10 cellular contexts compared by ENCODE assay signal in the genomic region with DNA sequence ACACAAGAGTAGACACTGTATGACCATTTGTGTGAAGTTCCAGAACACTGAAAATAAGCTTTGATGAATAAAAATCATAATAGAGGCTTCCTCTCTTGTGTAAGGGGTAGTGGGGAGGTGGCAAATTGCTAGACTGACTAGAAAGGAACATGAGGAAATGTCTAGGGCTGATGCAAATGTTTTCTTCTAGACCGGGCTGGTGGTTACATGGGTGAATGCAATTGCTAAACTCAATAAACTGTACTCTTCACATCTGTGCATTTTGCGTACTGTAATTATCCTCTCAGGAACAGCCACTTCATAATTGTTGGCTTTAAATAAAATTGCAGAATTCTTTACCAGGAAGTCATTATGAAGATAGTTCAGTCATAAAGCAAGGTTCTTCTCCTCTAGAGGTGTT. TPM values are rescaled to one million over a fixed set of nuclear protein-coding genes. Genes with fewer than 3 reads are reported as not detected.
A peak's percentile ranks its signal among the peaks of the same experiment; 100 is the strongest.
DNase-seq lines count a peak whose midpoint lies in the region; ATAC-seq and TF ChIP-seq lines count a peak whose summit lies in the region.
"Had no signal": no experiment of that assay in that cellular context is flagged by ENCODE, and none has a peak within 500 bp of the region (broad histone marks: within the 10 kb centered on the region; RNA-seq: fewer than 3 reads in every experiment).

No MANE protein-coding gene starts in this region.

- ATAC-seq in HG02588 (IDR thresholded peaks at IDR 0.05; ENCODE audit: unreplicated experiment) = no peak

- no peak overlapping the region for H3K27ac ChIP-seq in GM23248
- H3K27ac ChIP-seq in neutrophil = peak overlapping the region; percentile 73

- no peak overlapping the region for H3K4me3 ChIP-seq in GM23248
- no peak overlapping the region for H3K4me3 ChIP-seq in Jurkat, Clone E6-1 (ENCODE audit: low read length)
- peak overlapping the region in 1 of 2 experiments; percentile 6 for H3K4me3 ChIP-seq in neutrophil (ENCODE audit: low read depth in 1 of 2, low read length in 1 of 2)

- WGBS in GM23248 (ENCODE audit: low coverage in 1 of 2, low lambda C conversion rate in 2 of 2, missing lambda C conversion rate in 2 of 2), 2 experiments = 34 to 47% methylated on average over 2 of the region's 2 CpGs

- no peak overlapping the region for H3K9ac ChIP-seq in GM23248

- H3K27me3 ChIP-seq in GM23248 (replicated peaks; ENCODE audit: insufficient read depth) (no peaks in the 10 kb centered on the region), neutrophil (no peaks in the 10 kb centered on the region)

- peaks cover 13% of the 10 kb centered on the region for H3F3A ChIP-seq in GM23248 (ENCODE audit: insufficient read depth)

- no peaks in the 10 kb centered on the region for H3K9me2 ChIP-seq in GM23248 (ENCODE audit: insufficient read depth)

- DNase-seq in NCI-H748 (lab: John Stamatoyannopoulos, UW; ENCODE audit: unreplicated experiment) (peak; percentile 29), NCI-H748 treated with DMSO at 0.1 percent for 48 hours (lab: John Stamatoyannopoulos, UW) (no peak), GM23248 (no peak), Kasumi-1 (lab: John Stamatoyannopoulos, UW) (no peak)
- peak; percentile 20 for DNase-seq in Jurkat, Clone E6-1 (ENCODE audit: low read depth, low spot score)
- no peak for DNase-seq in activated CD4-positive, alpha-beta T cell treated with anti-CD3 and anti-CD28 coated beads for 1 hour
- DNase-seq: activated naive CD8-positive, alpha-beta T cell treated with anti-CD3 and anti-CD28 coated beads, Interleukin-2, amount 10 ng/mL, durations not matched to agents 7 days and 5 days; NCI-H524 treated with DMSO at 0.1 percent for 48 hours had no signal

- no peak for TF ChIP-seq CTCF in neutrophil (IDR thresholded peaks at IDR 0.05)

- H3K36me3 ChIP-seq in GM23248 (ENCODE audit: low read depth) (no peaks in the 10 kb centered on the region), neutrophil (no peaks in the 10 kb centered on the region)

- no peaks in the 10 kb centered on the region for H3K4me1 ChIP-seq in GM23248 (ENCODE audit: insufficient read depth)
- peaks cover 63 to 65% of the 10 kb centered on the region in 2 experiments for H3K4me1 ChIP-seq in neutrophil (ENCODE audit: control insufficient read depth in 1 of 2, insufficient read depth in 1 of 2, low read depth in 1 of 2, low read length in 1 of 2)

- H3K4me2 ChIP-seq in GM23248 (ENCODE audit: unreplicated experiment) = no peak overlapping the region

- peak overlapping the region; percentile 26 for H2AFZ ChIP-seq in GM23248

- no peaks in the 10 kb centered on the region for H3K9me3 ChIP-seq in GM23248 (ENCODE audit: low read depth)
- no peaks in the 10 kb centered on the region for H3K9me3 ChIP-seq in neutrophil

- H4K20me1 ChIP-seq in GM23248 (ENCODE audit: insufficient read depth) = no peaks in the 10 kb centered on the region

- H3K79me2 ChIP-seq in GM23248 (ENCODE audit: insufficient read depth) = no peaks in the 10 kb centered on the region

- in situ Hi-C loops in GM23248 (cut with MboI) = loop anchor here (10.0 kb wide), 1 partner anchor 115 kb away; no protein-coding TSS in a partner anchor

RNA-seq across cellular contexts. Expression of gene KBTBD7, which starts 5.2 kb away (rescaled TPM):
- total RNA-seq in GM23248 (2014; rRNA removed; shearing (Covaris generic)) = 4.4 and 4.6 TPM in 2 replicates
- polyA plus RNA-seq in GM23248 (2016; fragmentation: Nextera tagmentation; extraction: Ambion mirVana) = 3.5 and 3.9 TPM in 2 replicates
- 9.0 TPM for polyA plus RNA-seq in Jurkat, Clone E6-1 (2012; ENCODE audit: insufficient read depth, insufficient read length)

Comparison
In these comparisons a context has a peak if more than half of its experiments do, and no peak if none do; other contexts are left out.
1. DNase-seq: peak in NCI-H748 (single experiment) and Jurkat, Clone E6-1 (single experiment); none in NCI-H748 treated with DMSO at 0.1 percent for 48 hours (single experiment), GM23248 (single experiment), activated CD4-positive, alpha-beta T cell treated with anti-CD3 and anti-CD28 coated beads for 1 hour (single experiment) and Kasumi-1 (0 of 2).